Comparison of ENCODE assay signal across 8 cellular contexts in genomic region chr17:77888242-77889134, GRCh38.
A peak's percentile ranks its signal among the peaks of the same experiment; 100 is the strongest.
DNase-seq lines count a peak whose midpoint lies in the region; ATAC-seq and TF ChIP-seq lines count a peak whose summit lies in the region.

No MANE protein-coding gene starts in this region.

- ATAC-seq in mucosa of descending colon, result no peak

- H3K27me3 ChIP-seq in mononuclear cell (ENCODE audit: insufficient read depth, low read length), result peaks cover 9% of the 10 kb centered on the region

- peak overlapping the region; percentile 50 for H3K27ac Mint-ChIP-seq in activated naive CD4-positive, alpha-beta T cell treated with anti-CD3 and anti-CD28 coated beads, Interleukin-2, amount 10 ng/mL, durations not matched to agents 7 days and 5 days

- H3K4me3 ChIP-seq in coronary artery, result peak overlapping the region; percentile 80
- H3K4me3 ChIP-seq in mononuclear cell (ENCODE audit: low read length), result peak overlapping the region; percentile 47
- H3K4me3 ChIP-seq in urinary bladder (ENCODE audit: low read depth, low read length), result peak overlapping the region; percentile 49
- H3K4me3 ChIP-seq in mucosa of descending colon, result no peak overlapping the region

- peaks cover 54% of the 10 kb centered on the region for H3K4me1 ChIP-seq in mononuclear cell (ENCODE audit: insufficient read depth, low read length)
- no peaks in the 10 kb centered on the region for H3K4me1 ChIP-seq in urinary bladder (ENCODE audit: insufficient read depth)
- peaks cover 8% of the 10 kb centered on the region for H3K4me1 ChIP-seq in mucosa of descending colon (ENCODE audit: low read depth)

- H3K36me3 Mint-ChIP-seq in activated naive CD4-positive, alpha-beta T cell treated with anti-CD3 and anti-CD28 coated beads, Interleukin-2, amount 10 ng/mL, durations not matched to agents 7 days and 5 days, result no peaks in the 10 kb centered on the region

- H3K9me3 ChIP-seq in mononuclear cell (ENCODE audit: low read depth, low read length), result no peaks in the 10 kb centered on the region
- no peaks in the 10 kb centered on the region for H3K9me3 ChIP-seq in mucosa of descending colon

- peak overlapping the region; percentile 84 to 88 for H3K27ac ChIP-seq in coronary artery
- peak overlapping the region; percentile 57 for H3K27ac ChIP-seq in urinary bladder (ENCODE audit: low read depth)

- H3K4me3 Mint-ChIP-seq in activated naive CD4-positive, alpha-beta T cell treated with anti-CD3 and anti-CD28 coated beads, Interleukin-2, amount 10 ng/mL, durations not matched to agents 7 days and 5 days, result peak overlapping the region; percentile 74

- intact Hi-C loops in mucosa of descending colon (cut with DNase I, micrococcal nuclease), result no loop called here

- peaks cover 44% of the 10 kb centered on the region for H3K4me1 Mint-ChIP-seq in activated naive CD4-positive, alpha-beta T cell treated with anti-CD3 and anti-CD28 coated beads, Interleukin-2, amount 10 ng/mL, durations not matched to agents 7 days and 5 days

- peaks cover 92% of the 10 kb centered on the region for H3K27me3 Mint-ChIP-seq in activated naive CD4-positive, alpha-beta T cell treated with anti-CD3 and anti-CD28 coated beads, Interleukin-2, amount 10 ng/mL, durations not matched to agents 7 days and 5 days

- H3K36me3 ChIP-seq in urinary bladder (ENCODE audit: insufficient read depth) (no peaks in the 10 kb centered on the region), mucosa of descending colon (ENCODE audit: low read depth) (no peaks in the 10 kb centered on the region)

- DNase-seq in activated naive CD4-positive, alpha-beta T cell treated with anti-CD3 and anti-CD28 coated beads, Interleukin-2, amount 10 ng/mL, durations not matched to agents 7 days and 5 days, result no peak
- DNase-seq in activated naive CD4-positive, alpha-beta T cell (lab: John Stamatoyannopoulos, UW), result no peak
- DNase-seq in coronary artery (ENCODE audit: low spot score) (no peak), AG08395 (ENCODE audit: low spot score) (no peak), mucosa of descending colon (no peak), cerebellar cortex (ENCODE audit: low spot score) (no peak)

- 39% methylated on average over 13 of the region's 13 CpGs for WGBS in urinary bladder

- H3K9me3 Mint-ChIP-seq in activated naive CD4-positive, alpha-beta T cell treated with anti-CD3 and anti-CD28 coated beads, Interleukin-2, amount 10 ng/mL, durations not matched to agents 7 days and 5 days, result no peaks in the 10 kb centered on the region

- no peak for TF ChIP-seq CTCF in coronary artery (IDR thresholded peaks at IDR 0.05)
- TF ChIP-seq CTCF in mucosa of descending colon (IDR thresholded peaks at IDR 0.05), result no peak

- CTCF ChIA-PET in activated naive CD4-positive, alpha-beta T cell treated with anti-CD3 and anti-CD28 coated beads, Interleukin-2, amount 10 ng/mL, durations not matched to agents 7 days and 5 days (lab: Charles Lee), result interaction anchor here (0.7 kb wide), 1 partner anchor 978 kb away, joined by 3 read pairs; no protein-coding TSS in a partner anchor
